1 cellular context compared by ENCODE assay signal in the genomic region with DNA sequence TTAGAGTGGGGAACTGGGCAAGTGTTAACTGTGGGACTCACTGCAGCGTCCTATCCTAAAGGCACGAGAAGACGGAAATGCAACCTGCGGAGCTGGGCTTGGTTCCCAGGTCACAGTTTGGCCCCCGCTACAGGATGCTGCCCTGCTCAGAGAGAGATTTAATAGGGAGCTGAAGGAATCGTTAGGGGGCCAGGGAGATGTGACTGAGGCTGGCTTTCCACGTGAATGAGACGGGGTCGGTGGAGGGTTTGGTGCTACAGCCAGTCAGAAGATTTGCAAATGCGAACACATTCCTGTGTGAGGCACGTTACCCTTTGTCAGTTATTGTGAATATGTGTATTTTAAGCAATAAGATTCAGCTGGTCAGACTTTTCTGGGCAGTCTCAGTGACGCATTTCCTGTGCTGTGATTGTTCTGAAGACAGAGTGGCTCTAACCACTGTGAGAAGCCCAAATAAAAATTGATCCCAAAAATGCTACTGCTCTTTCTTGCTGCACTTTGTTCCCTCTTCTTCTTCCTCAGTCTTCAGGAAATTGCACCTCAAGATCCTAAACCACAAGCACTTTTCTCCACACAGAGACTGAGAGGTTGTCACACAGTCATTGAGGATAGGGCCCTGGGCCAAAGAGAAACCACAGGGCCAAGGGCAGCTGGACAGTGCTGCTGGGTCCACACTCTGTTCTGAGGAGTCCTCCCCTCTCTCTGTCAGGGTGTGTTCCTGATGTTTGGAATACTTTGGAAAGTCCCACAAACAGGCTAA.
TF ChIP-seq lines count a peak whose summit lies in the region.

No MANE protein-coding gene starts in this region.

TF ChIP-seq in endothelial cell of umbilical vein, 7 proteins besides CTCF, POLR2A, EP300 and RAD21:
- peak; percentile 73 for TF ChIP-seq JUN (IDR thresholded peaks at IDR 0.05; ENCODE audit: borderline replicate concordance, insufficient read depth, insufficient read length, low read depth)
- peak; percentile 21 for TF ChIP-seq POLR2AphosphoS5 (IDR thresholded peaks at IDR 0.05; ENCODE audit: insufficient read depth, low read depth, low read length)
- TF ChIP-seq MYC (IDR thresholded peaks at IDR 0.05; ENCODE audit: low read depth, low read length): no peak
